1 cellular context compared by ENCODE assay signal in the genomic region with DNA sequence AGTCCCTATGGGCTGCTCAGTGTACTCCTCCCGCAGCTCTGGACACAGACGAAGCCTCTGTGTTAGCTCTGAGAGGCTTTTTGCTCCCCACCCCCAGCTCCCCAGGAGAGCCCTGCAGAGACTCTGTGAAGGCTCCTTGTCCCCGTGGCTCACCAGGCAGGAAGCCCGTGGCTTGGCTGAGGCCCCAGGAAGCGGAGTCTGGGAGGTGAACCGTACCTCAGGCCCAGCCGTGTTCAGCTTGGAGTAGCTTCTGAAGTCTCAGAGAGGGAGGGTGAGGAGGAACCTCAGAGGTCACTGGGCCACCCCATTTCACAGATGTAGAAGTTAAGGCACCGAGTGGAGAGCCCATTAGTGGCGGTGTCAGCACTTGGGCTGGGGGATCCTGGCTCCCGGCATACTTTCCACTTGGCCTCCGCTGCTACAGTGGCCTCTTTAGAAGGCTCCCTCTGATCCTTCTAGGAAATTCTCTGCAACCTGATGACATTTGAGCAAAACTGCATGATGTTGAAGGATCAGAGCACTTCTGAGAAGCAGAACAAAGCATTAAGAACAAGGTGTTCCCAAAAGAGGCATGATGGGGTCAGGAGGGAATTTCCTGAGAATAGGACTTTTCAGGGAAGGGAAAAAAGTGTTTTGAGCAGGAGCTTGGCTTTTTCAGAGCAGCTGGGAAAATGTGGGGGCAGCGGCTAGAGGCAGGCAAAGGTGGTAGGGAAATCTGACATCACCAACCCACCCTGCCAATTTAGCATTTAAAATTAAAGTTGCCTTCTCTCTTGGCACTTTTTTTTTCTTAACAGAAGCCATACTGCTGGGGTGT.
TF ChIP-seq lines count a peak whose summit lies in the region.

No MANE protein-coding gene starts in this region.

TF ChIP-seq in K562, 482 proteins besides CTCF, POLR2A, EP300 and RAD21 (continued from another document):
- TF ChIP-seq CHD1 (IDR thresholded peaks at IDR 0.05; ENCODE audit: low read length) (no peak), RBM25 (IDR thresholded peaks at IDR 0.05; ENCODE audit: low read depth, low read length, severe bottlenecking) (peak; percentile 63), ZNF395 (CRISPR knock-in tag; IDR thresholded peaks at IDR 0.05) (no peak), ESRRA (IDR thresholded peaks at IDR 0.05; ENCODE audit: borderline replicate concordance, low read depth) (0 out of 2 replicates have a peak, but pooled peaks have one; percentile 34), SRF (CRISPR knock-in tag; IDR thresholded peaks at IDR 0.05) (no peak), ZNF311 (CRISPR knock-in tag; IDR thresholded peaks at IDR 0.05) (no peak), FOXJ2 (tag; IDR thresholded peaks at IDR 0.05) (no peak), BCLAF1 (IDR thresholded peaks at IDR 0.05; ENCODE audit: borderline replicate concordance in 1 of 2, control insufficient read depth in 1 of 2, low read depth in 2 of 2, low read length in 1 of 2) (no peak), BRD4 (IDR thresholded peaks at IDR 0.05) (no peak)
